ENCODE assay signal across 17 cellular contexts in the genomic region with DNA sequence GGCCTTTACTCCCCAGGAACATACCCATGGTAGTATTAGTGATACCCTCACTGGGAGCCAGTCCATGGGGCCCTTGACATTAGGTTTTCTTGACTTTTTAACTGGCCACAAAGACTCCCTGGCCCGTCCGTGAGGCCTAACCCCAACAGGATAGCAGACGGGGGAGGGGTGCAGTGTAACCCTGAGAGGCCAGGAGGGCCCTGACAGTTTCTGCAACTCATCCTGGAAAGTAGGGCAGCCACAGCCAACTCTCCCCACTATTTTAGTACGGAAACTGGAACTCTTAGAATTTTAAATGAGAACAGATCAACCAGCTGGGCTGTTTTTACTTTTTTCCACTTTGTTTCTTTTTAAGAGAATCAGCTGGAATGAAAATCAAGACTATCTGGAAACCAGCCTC. TPM values are rescaled to one million over a fixed set of nuclear protein-coding genes. Genes with fewer than 3 reads are reported as not detected.
DNase-seq lines count a peak whose midpoint lies in the region; ATAC-seq and TF ChIP-seq lines count a peak whose summit lies in the region.
"Had no signal": no experiment of that assay in that cellular context is flagged by ENCODE, and none has a peak within 500 bp of the region (broad histone marks: within the 10 kb centered on the region; RNA-seq: fewer than 3 reads in every experiment).

No MANE protein-coding gene starts in this region.

- no peak overlapping the region for H3K4me3 ChIP-seq in fibroblast of villous mesenchyme (ENCODE audit: low read depth, low read length)
- no peak overlapping the region for H3K4me3 ChIP-seq in muscle layer of duodenum (ENCODE audit: low read depth in 1 of 2, low read length in 2 of 2)
- H3K4me3 ChIP-seq in transverse colon = no peak overlapping the region
- H3K4me3 ChIP-seq: GM23248 had no signal

- WGBS in transverse colon (ENCODE audit: low coverage in 1 of 2), 2 donors = 84% methylated on average over 4 of the region's 4 CpGs; no CpG with 5 or more reads in 1 of the 2 donors

- no peak for TF ChIP-seq POLR2A in transverse colon (IDR thresholded peaks at IDR 0.05)

- ATAC-seq in GM18517 (IDR thresholded peaks at IDR 0.05; ENCODE audit: unreplicated experiment) = no peak

- no peaks in the 10 kb centered on the region for H3K36me3 ChIP-seq in muscle layer of duodenum (ENCODE audit: control insufficient read depth in 1 of 2, insufficient read depth in 2 of 2, low read length in 2 of 2)
- H3K36me3 ChIP-seq in transverse colon = no peaks in the 10 kb centered on the region

- in situ Hi-C loops in transverse colon (cut with MboI; ENCODE audit: low pct_ligation_motif_present in 1 of 4, low pct_unique_long_range_greater_than_20kb in 1 of 4, low sequenced_read_pairs in 3 of 4) = no loop called here

- H3K4me1 ChIP-seq in muscle layer of duodenum (ENCODE audit: control insufficient read depth in 1 of 2, insufficient read depth in 2 of 2, low read length in 2 of 2) = peaks cover 3 to 16% of the 10 kb centered on the region in 2 donors
- peaks cover 0 to 17% (median 4%) of the 10 kb centered on the region in 4 donors for H3K4me1 ChIP-seq in transverse colon

- TF ChIP-seq EP300 in transverse colon (IDR thresholded peaks at IDR 0.05; ENCODE audit: low read depth) = no peak

- TF ChIP-seq CTCF in fibroblast of villous mesenchyme (IDR thresholded peaks at IDR 0.05; ENCODE audit: insufficient read depth, low read depth, low read length) (no peak), transverse colon (IDR thresholded peaks at IDR 0.05) (no peak)

- H3K27me3 ChIP-seq in muscle layer of duodenum (ENCODE audit: low read depth, low read length) = no peaks in the 10 kb centered on the region
- H3K27me3 ChIP-seq in transverse colon = no peaks in the 10 kb centered on the region

- intact Hi-C loops in transverse colon (cut with DNase I; ENCODE audit: low total_unique reads) = no loop called here

- H3K9me3 ChIP-seq in muscle layer of duodenum (ENCODE audit: control insufficient read depth in 1 of 2, low read length in 2 of 2) (no peaks in the 10 kb centered on the region), transverse colon (no peaks in the 10 kb centered on the region)

- peak; percentile 12 for DNase-seq in activated CD8-positive, alpha-beta memory T cell treated with anti-CD3 and anti-CD28 coated beads, Interleukin-2, amount 50 U/mL, for 48 hours
- DNase-seq in activated CD8-positive, alpha-beta memory T cell treated with anti-CD3 and anti-CD28 coated beads for 24 hours = no peak
- peak; percentile 11 for DNase-seq in fibroblast of villous mesenchyme (ENCODE audit: low read depth)
- no peak for DNase-seq in transverse colon
- DNase-seq in HCEC 1CT = no peak
- no peak for DNase-seq in NCI-H2171 treated with DMSO at 0.1 percent for 48 hours (lab: John Stamatoyannopoulos, UW)
- DNase-seq: Calu3; CD4-positive, alpha-beta memory T cell; GM23248; MV-4-11; NCI-H1417 treated with DMSO at 0.1 percent for 48 hours; NCI-H1930; NCI-H446 treated with DMSO at 0.1 percent for 48 hours; RPMI8226 had no signal

- H3K27ac ChIP-seq in muscle layer of duodenum (ENCODE audit: low read length) (peak overlapping the region; percentile 71), transverse colon (peak overlapping the region; percentile 6 to 88 (median 72))
- H3K27ac ChIP-seq: 22Rv1, GM23248 had no signal

RNA-seq across cellular contexts. Expression of a gene that starts 42.6 kb away (rescaled TPM):
- 10.8 and 20.9 TPM in 2 replicates for total RNA-seq in fibroblast of villous mesenchyme
- total RNA-seq in transverse colon = 1 to 10 TPM in 1 of 4 donors, under 1 TPM in 1, not detected in 2; 0.82 to 1.9 TPM

RNA-seq across cellular contexts. Expression of a gene that starts 45.0 kb away (rescaled TPM):
- total RNA-seq in fibroblast of villous mesenchyme (0.97 and 1.3 TPM in 2 replicates), transverse colon (10 to 100 TPM in 2 of 4 donors, 1 to 10 TPM in 2; 4.6 to 20.0 (median 10.9) TPM)
- total RNA-seq: Calu3 had no signal

Comparison
In these comparisons a context has a peak if more than half of its experiments do, and no peak if none do; other contexts are left out.
1. DNase-seq: peak in activated CD8-positive, alpha-beta memory T cell treated with anti-CD3 and anti-CD28 coated beads, Interleukin-2, amount 50 U/mL, for 48 hours (single experiment) and fibroblast of villous mesenchyme (single experiment); none in activated CD8-positive, alpha-beta memory T cell treated with anti-CD3 and anti-CD28 coated beads for 24 hours (single experiment), transverse colon (single experiment), HCEC 1CT (single experiment) and NCI-H2171 treated with DMSO at 0.1 percent for 48 hours (single experiment).